In the genomic region with DNA sequence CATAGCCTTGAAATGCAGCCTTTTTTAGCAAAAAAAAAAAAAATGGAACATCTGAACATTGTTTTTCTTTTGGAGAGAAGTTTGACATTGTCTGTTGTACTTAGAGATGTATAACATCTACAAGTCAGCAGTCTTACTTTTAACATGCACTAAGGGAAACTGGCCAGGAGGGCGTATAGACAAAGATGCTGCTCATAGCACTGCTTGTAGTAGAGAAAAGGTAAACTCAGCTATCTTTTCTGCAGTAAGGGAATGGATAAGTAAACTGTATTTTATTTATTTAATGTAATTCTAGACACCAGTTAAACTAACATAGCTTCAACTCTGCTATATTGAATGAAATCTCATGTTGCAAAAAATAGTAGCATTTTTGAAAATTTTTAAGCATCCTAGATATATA, we compare ENCODE assay signal across 15 cellular contexts.
DNase-seq lines count a peak whose midpoint lies in the region; ATAC-seq lines count a peak whose summit lies in the region.
"Had no signal": no experiment of that assay in that cellular context is flagged by ENCODE, and none has a peak within 500 bp of the region (broad histone marks: within the 10 kb centered on the region; RNA-seq: fewer than 3 reads in every experiment).

No MANE protein-coding gene starts in this region.

- peak; percentile 15 for DNase-seq in NCI-H146 treated with DMSO at 0.1 percent for 48 hours (lab: John Stamatoyannopoulos, UW; ENCODE audit: unreplicated experiment)
- no peak for DNase-seq in NCI-H146 (lab: John Stamatoyannopoulos, UW)
- DNase-seq in NCI-H69 (lab: John Stamatoyannopoulos, UW): peak; percentile 9
- peak; percentile 13 for DNase-seq in RPMI8226
- no peak for DNase-seq in NCI-H2029 treated with DMSO at 0.1 percent for 48 hours (lab: John Stamatoyannopoulos, UW)
- DNase-seq in activated CD4-positive, alpha-beta T cell treated with anti-CD3 and anti-CD28 coated beads for 4 hours: no peak
- DNase-seq: AML-193; Caco-2; Calu3; CD4-positive, alpha-beta T cell; CD8-positive, alpha-beta T cell; DMS79 treated with DMSO at 0.1 percent for 48 hours; GF-D8 had no signal

- no peak for ATAC-seq in HG03565 (IDR thresholded peaks at IDR 0.05; ENCODE audit: unreplicated experiment)
- ATAC-seq: A549; CD8-positive, alpha-beta T cell had no signal

Comparison
In these comparisons a context has a peak if more than half of its experiments do, and no peak if none do; other contexts are left out.
1. DNase-seq: peak in NCI-H146 treated with DMSO at 0.1 percent for 48 hours (single experiment), NCI-H69 (single experiment) and RPMI8226 (single experiment); none in NCI-H146 (single experiment), NCI-H2029 treated with DMSO at 0.1 percent for 48 hours (single experiment) and activated CD4-positive, alpha-beta T cell treated with anti-CD3 and anti-CD28 coated beads for 4 hours (0 of 2).